In the genomic region with DNA sequence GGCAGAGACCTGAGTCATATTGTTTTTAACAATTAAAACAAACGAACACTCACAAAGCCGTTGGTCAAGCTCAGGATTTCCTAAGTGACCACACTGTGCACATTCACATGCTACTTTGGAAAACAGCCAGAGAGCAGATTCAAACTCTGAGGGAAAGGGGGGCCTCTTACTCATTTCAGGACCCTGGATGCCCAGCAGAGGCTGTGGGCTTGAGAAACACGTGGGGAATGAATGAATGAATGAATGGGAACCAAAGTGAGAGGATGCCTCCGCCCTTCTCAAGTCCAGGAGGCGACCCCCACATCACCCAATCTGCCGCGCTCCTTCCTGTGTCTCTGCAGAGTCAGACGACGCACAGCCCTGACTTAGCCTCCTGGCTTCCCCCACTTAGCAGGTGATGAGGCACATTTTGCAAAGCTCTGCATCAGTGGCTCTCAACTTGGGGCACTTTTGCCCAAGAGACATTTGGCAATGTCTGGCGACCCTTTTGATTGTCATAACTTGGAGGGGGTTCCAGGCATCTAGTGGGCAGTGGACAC, we compare ENCODE assay signal across 12 cellular contexts.
"Had no signal": no experiment of that assay in that cellular context is flagged by ENCODE, and none has a peak within 500 bp of the region (broad histone marks: within the 10 kb centered on the region; RNA-seq: fewer than 3 reads in every experiment).

No MANE protein-coding gene starts in this region.

- ATAC-seq: sciatic nerve; stimulated activated naive CD8-positive, alpha-beta T cell treated with anti-CD3 and anti-CD28 coated beads, Interleukin-15, amount 100 ng/mL, for 72 hours had no signal

- H3K36me3 Mint-ChIP-seq: activated naive CD8-positive, alpha-beta T cell treated with anti-CD3 and anti-CD28 coated beads for 36 hours had no signal

- H3K9me3 Mint-ChIP-seq: activated naive CD8-positive, alpha-beta T cell treated with anti-CD3 and anti-CD28 coated beads for 36 hours; nephron; stimulated activated naive CD8-positive, alpha-beta T cell treated with anti-CD3 and anti-CD28 coated beads, Interleukin-15, amount 100 ng/mL, for 72 hours had no signal

- H3K4me1 Mint-ChIP-seq: activated naive CD8-positive, alpha-beta T cell treated with anti-CD3 and anti-CD28 coated beads for 36 hours; stimulated activated naive CD8-positive, alpha-beta T cell treated with anti-CD3 and anti-CD28 coated beads, Interleukin-15, amount 100 ng/mL, for 72 hours had no signal

- H3K4me3 Mint-ChIP-seq: activated naive CD8-positive, alpha-beta T cell treated with anti-CD3 and anti-CD28 coated beads for 36 hours; nephron; stimulated activated naive CD8-positive, alpha-beta T cell treated with anti-CD3 and anti-CD28 coated beads, Interleukin-15, amount 100 ng/mL, for 72 hours had no signal

- H3K4me1 ChIP-seq: testis had no signal

- H3K9me3 ChIP-seq: esophagus squamous epithelium, testis had no signal

- H3K27ac ChIP-seq: esophagus squamous epithelium, testis had no signal

- H3K4me3 ChIP-seq: esophagus squamous epithelium, testis had no signal

- H3K27ac Mint-ChIP-seq: activated naive CD8-positive, alpha-beta T cell treated with anti-CD3 and anti-CD28 coated beads for 36 hours; nephron; progenitor cell of endocrine pancreas; stimulated activated naive CD8-positive, alpha-beta T cell treated with anti-CD3 and anti-CD28 coated beads, Interleukin-15, amount 100 ng/mL, for 72 hours had no signal

- H3K27me3 Mint-ChIP-seq: activated naive CD8-positive, alpha-beta T cell treated with anti-CD3 and anti-CD28 coated beads for 36 hours had no signal

- DNase-seq: activated CD4-positive, alpha-beta T cell treated with anti-CD3 and anti-CD28 coated beads, Interleukin-2, amount 50 U/mL, for 1 hour; activated CD8-positive, alpha-beta memory T cell treated with anti-CD3 and anti-CD28 coated beads for 24 hours; activated naive CD8-positive, alpha-beta T cell treated with anti-CD3 and anti-CD28 coated beads for 36 hours; esophagus squamous epithelium; glutamatergic neuron; occipital lobe; stimulated activated naive CD8-positive, alpha-beta T cell treated with anti-CD3 and anti-CD28 coated beads, Interleukin-15, amount 100 ng/mL, for 72 hours; SW 1271; testis had no signal

- H3K27me3 ChIP-seq: esophagus squamous epithelium, testis had no signal
